In the genomic region with DNA sequence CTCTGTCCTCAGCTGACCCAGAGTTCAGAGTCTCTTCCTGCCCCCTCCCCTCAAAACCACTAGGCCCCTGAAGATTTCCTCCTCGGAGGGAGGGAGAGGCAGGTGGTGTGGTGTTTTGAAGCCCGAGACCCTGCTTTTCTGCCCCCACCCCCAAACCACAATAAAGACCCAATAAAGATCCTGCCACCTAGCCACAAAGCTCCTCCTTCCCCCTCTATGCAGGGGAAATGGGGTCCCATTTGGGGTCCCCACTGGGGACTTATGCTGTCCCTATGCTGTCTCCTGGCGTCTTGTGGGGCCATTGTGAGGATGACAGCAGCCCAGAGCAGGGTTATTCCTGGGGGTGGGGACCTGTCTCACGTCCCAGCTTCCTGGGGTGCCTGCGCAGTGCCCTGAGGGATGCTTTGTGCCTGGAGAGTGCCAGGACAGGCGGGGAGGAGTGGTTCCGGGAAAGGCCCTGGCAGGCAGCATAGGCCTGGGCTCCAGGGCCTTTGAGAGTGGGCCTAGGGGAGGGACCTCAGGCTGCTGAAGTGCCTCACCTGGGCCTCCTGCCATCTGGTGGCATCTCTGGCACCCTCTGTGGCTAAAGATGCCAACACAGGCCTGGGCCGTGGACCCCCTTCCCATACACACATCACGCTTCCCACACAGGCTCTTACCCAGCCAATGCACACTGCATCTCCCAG, we compare ENCODE assay signal across 8 cellular contexts. TPM values are rescaled to one million over a fixed set of nuclear protein-coding genes. Genes with fewer than 3 reads are reported as not detected.
A peak's percentile ranks its signal among the peaks of the same experiment; 100 is the strongest.
DNase-seq lines count a peak whose midpoint lies in the region; ATAC-seq and TF ChIP-seq lines count a peak whose summit lies in the region.

No MANE protein-coding gene starts in this region.

- intact Hi-C loops in activated CD4-positive, alpha-beta memory T cell treated with anti-CD3 and anti-CD28 coated beads for 36 hours (cut with micrococcal nuclease): loop anchor here (1.0 to 5.0 kb wide), 2 partner anchors 10 to 62 kb away; no protein-coding TSS in a partner anchor
- intact Hi-C loops in ovary (cut with DNase I): loop anchor here in 3 of 4 donors (5.0 kb wide), 3 partner anchors 37 to 127 kb away; partner anchors contain the start of gene FKBP5 (in 1 of the 3)

- H3K4me1 Mint-ChIP-seq in activated CD4-positive, alpha-beta memory T cell treated with anti-CD3 and anti-CD28 coated beads for 36 hours (ENCODE audit: low read depth): peaks cover 86% of the 10 kb centered on the region

- no peaks in the 10 kb centered on the region for H3K9me3 ChIP-seq in ovary

- WGBS in ovary, 3 donors: 53 to 62% (median 55%) methylated on average over 9 of the region's 9 CpGs

- no peaks in the 10 kb centered on the region for H3K9me3 Mint-ChIP-seq in activated CD4-positive, alpha-beta memory T cell treated with anti-CD3 and anti-CD28 coated beads for 36 hours

- H3K27me3 ChIP-seq in ovary: no peaks in the 10 kb centered on the region

- H3K4me3 ChIP-seq in fibroblast of pulmonary artery (replicated peaks; ENCODE audit: low read depth, low read length) (peak overlapping the region; percentile 42), ovary (peak overlapping the region; percentile 50)

- H3K27me3 Mint-ChIP-seq in activated CD4-positive, alpha-beta memory T cell treated with anti-CD3 and anti-CD28 coated beads for 36 hours: no peaks in the 10 kb centered on the region

- peak overlapping the region; percentile 94 to 97 for H3K27ac ChIP-seq in ovary

- POLR2A ChIA-PET in activated CD4-positive, alpha-beta memory T cell treated with anti-CD3 and anti-CD28 coated beads for 36 hours (lab: Charles Lee): interaction anchor here (0.5 to 1.8 kb wide), 5 partner anchors 19 to 144 kb away, joined by 3 to 11 read pairs (median 4); no protein-coding TSS in a partner anchor

- TF ChIP-seq POLR2A in ovary (IDR thresholded peaks at IDR 0.05): no peak

- H3K4me1 ChIP-seq in ovary (ENCODE audit: insufficient read depth): peaks cover 33% of the 10 kb centered on the region

- H3K36me3 ChIP-seq in ovary: no peaks in the 10 kb centered on the region

- DNase-seq in NCI-H2107 treated with DMSO at 0.1 percent for 48 hours (lab: John Stamatoyannopoulos, UW; ENCODE audit: unreplicated experiment): peak; percentile 3
- DNase-seq in NCI-H2107 (lab: John Stamatoyannopoulos, UW): no peak
- DNase-seq in activated CD4-positive, alpha-beta memory T cell treated with anti-CD3 and anti-CD28 coated beads for 36 hours: peak; percentile 66
- no peak for DNase-seq in fibroblast of pulmonary artery (ENCODE audit: low read depth)
- peak; percentile 44 to 67 (median 57) for DNase-seq in ovary
- no peak for DNase-seq in NCI-H1048 (lab: John Stamatoyannopoulos, UW)
- no peak for DNase-seq in NCI-H1417 (lab: John Stamatoyannopoulos, UW)

- TF ChIP-seq CTCF in fibroblast of pulmonary artery (IDR thresholded peaks at IDR 0.05; ENCODE audit: low read length, missing control alignments) (no peak), ovary (IDR thresholded peaks at IDR 0.05) (no peak)

- no peaks in the 10 kb centered on the region for H3K36me3 Mint-ChIP-seq in activated CD4-positive, alpha-beta memory T cell treated with anti-CD3 and anti-CD28 coated beads for 36 hours

- no peak for ATAC-seq in HG03175 (IDR thresholded peaks at IDR 0.05; ENCODE audit: unreplicated experiment)

- no peak for TF ChIP-seq EP300 in ovary (IDR thresholded peaks at IDR 0.05)

- H3K27ac Mint-ChIP-seq in activated CD4-positive, alpha-beta memory T cell treated with anti-CD3 and anti-CD28 coated beads for 36 hours: peak overlapping the region; percentile 87

- H3K4me3 Mint-ChIP-seq in activated CD4-positive, alpha-beta memory T cell treated with anti-CD3 and anti-CD28 coated beads for 36 hours: peak overlapping the region; percentile 7

- CTCF ChIA-PET in activated CD4-positive, alpha-beta memory T cell treated with anti-CD3 and anti-CD28 coated beads for 36 hours (lab: Charles Lee): interaction anchor here (0.9 to 5.9 kb wide), 5 partner anchors 8 to 55 kb away, joined by 3 to 35 read pairs (median 6); partner anchors contain the start of gene ARMC12

RNA-seq across cellular contexts. Expression of gene ARMC12, which starts 8.0 kb away (rescaled TPM):
- total RNA-seq in activated CD4-positive, alpha-beta memory T cell treated with anti-CD3 and anti-CD28 coated beads for 36 hours: 1 to 10 TPM; 1.5 to 1.6 TPM
- total RNA-seq in ovary: 1 to 10 TPM in 4 of 7 donors, under 1 TPM in 3; 0.34 to 1.9 (median 1.0) TPM
- polyA plus RNA-seq in ovary: 1 to 10 TPM in 1 of 2 donors, under 1 TPM in 1; 0.97 to 1.3 TPM

RNA-seq across cellular contexts. Expression of gene FKBP5, which starts 40.1 kb away (rescaled TPM):
- total RNA-seq in activated CD4-positive, alpha-beta memory T cell treated with anti-CD3 and anti-CD28 coated beads for 36 hours: 100 to 1,000 TPM; 111 to 112 TPM
- 100 to 1,000 TPM in 5 of 7 donors, 10 to 100 TPM in 2; 36.2 to 231 (median 142) TPM for total RNA-seq in ovary
- polyA plus RNA-seq in ovary: 100 to 1,000 TPM in 1 of 2 donors, 10 to 100 TPM in 1; 69.2 to 166 TPM

RNA-seq across cellular contexts. Expression of gene CLPSL2, which starts 47.6 kb away (rescaled TPM):
- not detected for total RNA-seq in activated CD4-positive, alpha-beta memory T cell treated with anti-CD3 and anti-CD28 coated beads for 36 hours
- total RNA-seq in ovary: not detected
- not detected for polyA plus RNA-seq in ovary

RNA-seq across cellular contexts. Expression of gene CLPSL1, which starts 52.0 kb away (rescaled TPM):
- not detected for total RNA-seq in activated CD4-positive, alpha-beta memory T cell treated with anti-CD3 and anti-CD28 coated beads for 36 hours
- not detected for total RNA-seq in ovary
- not detected for polyA plus RNA-seq in ovary

Comparison
In these comparisons a context has a peak if more than half of its experiments do, and no peak if none do; other contexts are left out.
1. DNase-seq: peak in NCI-H2107 treated with DMSO at 0.1 percent for 48 hours (single experiment), activated CD4-positive, alpha-beta memory T cell treated with anti-CD3 and anti-CD28 coated beads for 36 hours (single experiment) and ovary (5 of 5); none in NCI-H2107 (single experiment), fibroblast of pulmonary artery (single experiment), NCI-H1048 (single experiment) and NCI-H1417 (0 of 3).